Comparison of ENCODE assay signal across 8 cellular contexts in genomic region chr1:44318097-44319088, GRCh38. TPM values are rescaled to one million over a fixed set of nuclear protein-coding genes. Genes with fewer than 3 reads are reported as not detected.
A peak's percentile ranks its signal among the peaks of the same experiment; 100 is the strongest.
DNase-seq lines count a peak whose midpoint lies in the region; ATAC-seq, FAIRE-seq and TF ChIP-seq lines count a peak whose summit lies in the region.

No MANE protein-coding gene starts in this region.

- H4K20me1 ChIP-seq in OCI-LY1 (ENCODE audit: insufficient read depth, low read length) = no peaks in the 10 kb centered on the region
- peaks cover 81% of the 10 kb centered on the region for H4K20me1 ChIP-seq in smooth muscle cell (ENCODE audit: low read depth)

- H3K79me2 ChIP-seq in OCI-LY1 (ENCODE audit: insufficient read depth, low read length) (no peaks in the 10 kb centered on the region), smooth muscle cell (ENCODE audit: low read depth) (peaks cover under 1% of the 10 kb centered on the region)

- H3K27me3 ChIP-seq in HL-60 (ENCODE audit: insufficient read depth, poor library complexity, severe bottlenecking) (no peaks in the 10 kb centered on the region), OCI-LY1 (ENCODE audit: insufficient read depth, low read length) (no peaks in the 10 kb centered on the region), smooth muscle cell (ENCODE audit: low read depth) (no peaks in the 10 kb centered on the region)

- no peak overlapping the region for H3K4me2 ChIP-seq in OCI-LY1 (ENCODE audit: low read length)
- H3K4me2 ChIP-seq in smooth muscle cell = no peak overlapping the region

- H3K27ac ChIP-seq in HL-60 (replicated peaks) (no peak overlapping the region), OCI-LY1 (ENCODE audit: low read depth, low read length, poor library complexity, severe bottlenecking) (no peak overlapping the region), smooth muscle cell (ENCODE audit: low read depth) (no peak overlapping the region)

- WGBS in smooth muscle cell (ENCODE audit: low lambda C conversion rate) = 45% methylated on average over 9 of the region's 9 CpGs

- H2AFZ ChIP-seq in OCI-LY1 (ENCODE audit: low read length) (no peak overlapping the region), smooth muscle cell (ENCODE audit: low read depth) (no peak overlapping the region)

- FAIRE-seq in frontal cortex (lab: Jason Lieb, UNC) = no peak

- no peak overlapping the region for H3K4me3 ChIP-seq in HL-60 (replicated peaks; ENCODE audit: insufficient read depth, low read length)
- H3K4me3 ChIP-seq in OCI-LY1 (ENCODE audit: low read depth, low read length, poor library complexity, severe bottlenecking) = no peak overlapping the region
- H3K4me3 ChIP-seq in smooth muscle cell = no peak overlapping the region

- no peaks in the 10 kb centered on the region for H3K9me2 ChIP-seq in OCI-LY1 (ENCODE audit: low read depth, low read length)

- peak; percentile 60 for TF ChIP-seq CTCF in HL-60 (IDR thresholded peaks at IDR 0.05; ENCODE audit: insufficient read depth, low read length)
- peak; percentile 89 for TF ChIP-seq CTCF in OCI-LY1 (IDR thresholded peaks at IDR 0.05; ENCODE audit: low read length)
- TF ChIP-seq CTCF in smooth muscle cell (IDR thresholded peaks at IDR 0.05; ENCODE audit: borderline replicate concordance, insufficient read depth, poor library complexity, severe bottlenecking) = peak; percentile 91

- peak; percentile 64 for DNase-seq in COLO668 (lab: John Stamatoyannopoulos, UW; ENCODE audit: unreplicated experiment)
- peak in 1 of 2 experiments; percentile 52 for DNase-seq in HL-60 (ENCODE audit: low read depth in 1 of 2, low spot score in 1 of 2)
- peak; percentile 12 for DNase-seq in activated T-cell treated with anti-CD3 and anti-CD28 coated beads for 48 hours (ENCODE audit: low read depth)
- DNase-seq in frontal cortex (ENCODE audit: low spot score in 2 of 2) = peak; percentile 24 to 44
- DNase-seq in smooth muscle cell (lab: John Stamatoyannopoulos, UW; ENCODE audit: unreplicated experiment) = peak; percentile 1
- DNase-seq in OCI-M2 (lab: John Stamatoyannopoulos, UW; ENCODE audit: unreplicated experiment) = no peak

- H3K9me3 ChIP-seq in OCI-LY1 (ENCODE audit: low read length) (no peaks in the 10 kb centered on the region), smooth muscle cell (replicated peaks; ENCODE audit: low read depth) (no peaks in the 10 kb centered on the region)

- no peaks in the 10 kb centered on the region for H3F3A ChIP-seq in OCI-LY1 (ENCODE audit: insufficient read depth, low read length)
- H3F3A ChIP-seq in smooth muscle cell (ENCODE audit: low read depth) = no peaks in the 10 kb centered on the region

- H3K9ac ChIP-seq in OCI-LY1 (ENCODE audit: low read length) = no peak overlapping the region
- H3K9ac ChIP-seq in smooth muscle cell (ENCODE audit: low read depth) = no peak overlapping the region

- H3K36me3 ChIP-seq in OCI-LY1 (ENCODE audit: insufficient read depth, low read length) = peaks cover 43% of the 10 kb centered on the region; the same call in 1 of the 2 replicates
- H3K36me3 ChIP-seq in smooth muscle cell (ENCODE audit: low read depth) = no peaks in the 10 kb centered on the region

- no peak for ATAC-seq in GM21367 (IDR thresholded peaks at IDR 0.05; ENCODE audit: unreplicated experiment)

- H3K4me1 ChIP-seq in OCI-LY1 (ENCODE audit: insufficient read depth, low read length, severe bottlenecking) (no peaks in the 10 kb centered on the region), smooth muscle cell (ENCODE audit: low read depth) (no peaks in the 10 kb centered on the region)

RNA-seq across cellular contexts. Expression of gene ERI3, which starts 36.7 kb away (rescaled TPM):
- 79.5 TPM for total RNA-seq in frontal cortex
- total RNA-seq in smooth muscle cell = 55.4 and 91.2 TPM in 2 replicates
- 98.2 and 112 TPM in 2 replicates for polyA plus RNA-seq in smooth muscle cell
